Comparison of ENCODE assay signal across 20 cellular contexts in the genomic region with DNA sequence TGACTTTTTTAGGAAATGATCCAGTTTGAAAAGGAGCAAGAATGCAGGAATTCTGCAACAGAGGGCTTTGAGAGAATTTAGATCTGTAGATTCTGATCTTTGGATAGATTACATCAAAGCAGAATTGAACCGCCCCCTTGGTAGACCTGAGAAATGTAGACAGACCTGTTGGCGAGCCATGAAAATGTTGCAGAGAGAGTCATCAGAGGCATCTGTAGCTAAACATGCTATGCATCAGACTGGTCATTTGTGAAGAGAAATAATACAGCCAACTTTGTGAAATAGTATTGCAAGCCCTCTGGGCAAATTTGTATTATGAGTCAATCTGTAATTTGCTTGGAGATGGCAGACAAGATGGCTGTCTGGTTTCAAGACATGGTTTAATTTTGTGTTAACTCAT. TPM values are rescaled to one million over a fixed set of nuclear protein-coding genes. Genes with fewer than 3 reads are reported as not detected.
A peak's percentile ranks its signal among the peaks of the same experiment; 100 is the strongest.
DNase-seq lines count a peak whose midpoint lies in the region; ATAC-seq and TF ChIP-seq lines count a peak whose summit lies in the region.
"Had no signal": no experiment of that assay in that cellular context is flagged by ENCODE, and none has a peak within 500 bp of the region (broad histone marks: within the 10 kb centered on the region; RNA-seq: fewer than 3 reads in every experiment).

No MANE protein-coding gene starts in this region.

- peak overlapping the region; percentile 98 for H3K27ac ChIP-seq in mammary epithelial cell (ENCODE audit: insufficient read depth, low read depth, low read length)
- H3K27ac ChIP-seq in mesenchymal stem cell (ENCODE audit: low read length, poor library complexity, severe bottlenecking), result peak overlapping the region; percentile 99
- no peak overlapping the region for H3K27ac ChIP-seq in upper lobe of left lung
- H3K27ac ChIP-seq: lower lobe of right lung, suprapubic skin had no signal

- no peak overlapping the region for H3K4me3 Mint-ChIP-seq in Caco-2 (ENCODE audit: unreplicated experiment)
- no peak overlapping the region for H3K4me3 Mint-ChIP-seq in activated T-helper 1 cell treated with anti-CD3 and anti-CD28 coated beads, Interleukin-12 subunit alpha, Interleukin-12 subunit beta, Interleukin-2, Interleukin-4 antibody, amounts not matched to agents 30 ng/mL and 10 ng/mL and 1 ng/mL, durations not matched to agents 14 hours and 24 hours and 36 hours
- no peak overlapping the region for H3K4me3 Mint-ChIP-seq in natural killer cell
- H3K4me3 Mint-ChIP-seq: activated CD4-positive, alpha-beta T cell treated with anti-CD3 and anti-CD28 coated beads for 36 hours; activated naive CD8-positive, alpha-beta T cell; CD4-positive, alpha-beta T cell had no signal

- H4K91ac ChIP-seq in mesenchymal stem cell (ENCODE audit: low read length), result no peak overlapping the region

- H3K4me1 ChIP-seq in Caco-2, result peaks cover 31% of the 10 kb centered on the region
- peaks cover 77% of the 10 kb centered on the region for H3K4me1 ChIP-seq in mammary epithelial cell (ENCODE audit: insufficient read depth, low read length)
- peaks cover 2% of the 10 kb centered on the region for H3K4me1 ChIP-seq in mesenchymal stem cell (ENCODE audit: control insufficient read depth, insufficient read depth, low read depth, low read length)
- peaks cover 4 to 13% (median 9%) of the 10 kb centered on the region in 4 donors for H3K4me1 ChIP-seq in upper lobe of left lung

- DNase-seq in Caco-2 (peak in 1 of 2 experiments; percentile 15), HT-29 (ENCODE audit: low spot score) (peak; percentile 64), mammary epithelial cell (peak; percentile 86), mesenchymal stem cell (no peak), natural killer cell (no peak), upper lobe of left lung (no peak)
- no peak for DNase-seq in activated T-helper 1 cell treated with anti-CD3 and anti-CD28 coated beads, Interleukin-12 subunit alpha, Interleukin-12 subunit beta, Interleukin-2, Interleukin-4 antibody, amounts not matched to agents 30 ng/mL and 10 ng/mL and 1 ng/mL, durations not matched to agents 14 hours and 24 hours and 36 hours (ENCODE audit: low spot score)
- DNase-seq: activated CD4-positive, alpha-beta T cell treated with anti-CD3 and anti-CD28 coated beads for 36 hours; body of pancreas; CD4-positive, alpha-beta T cell; DMS79; effector memory CD4-positive, alpha-beta T cell; lower lobe of right lung; NCI-H1105 treated with DMSO at 0.1 percent for 48 hours; NCI-H524; occipital lobe had no signal

- POLR2A ChIA-PET in Caco-2 (lab: Charles Lee), result no interaction called here

- H4K8ac ChIP-seq in mesenchymal stem cell (ENCODE audit: low read length), result no peak overlapping the region

- no peak for TF ChIP-seq EP300 in upper lobe of left lung (IDR thresholded peaks at IDR 0.05)

- TF ChIP-seq POLR2A in upper lobe of left lung (IDR thresholded peaks at IDR 0.05), result no peak

- no peak for ATAC-seq in natural killer cell
- no peak for ATAC-seq in upper lobe of left lung (ENCODE audit: low FRiP score in 2 of 2)
- no peak for ATAC-seq in HG03039 (IDR thresholded peaks at IDR 0.05; ENCODE audit: unreplicated experiment)
- ATAC-seq: activated CD4-positive, alpha-beta T cell treated with anti-CD3 and anti-CD28 coated beads for 36 hours; body of pancreas; lower lobe of right lung had no signal

- H2AFZ ChIP-seq in mammary epithelial cell (ENCODE audit: low read depth, low read length) (no peak overlapping the region), mesenchymal stem cell (ENCODE audit: low read depth, low read length) (no peak overlapping the region)

- H3K79me2 ChIP-seq in mammary epithelial cell (ENCODE audit: insufficient read depth, low read length), result peaks cover 39% of the 10 kb centered on the region

- in situ Hi-C loops in mammary epithelial cell (cut with MboI; ENCODE audit: low sequenced_read_pairs in 2 of 2), result no loop called here

- H3K9me3 Mint-ChIP-seq in Caco-2 (ENCODE audit: unreplicated experiment) (peaks cover 33% of the 10 kb centered on the region), natural killer cell (no peaks in the 10 kb centered on the region)
- H3K9me3 Mint-ChIP-seq in activated T-helper 1 cell treated with anti-CD3 and anti-CD28 coated beads, Interleukin-12 subunit alpha, Interleukin-12 subunit beta, Interleukin-2, Interleukin-4 antibody, amounts not matched to agents 30 ng/mL and 10 ng/mL and 1 ng/mL, durations not matched to agents 14 hours and 24 hours and 36 hours, result peaks cover 2% of the 10 kb centered on the region

- H3K27me3 ChIP-seq in Caco-2 (replicated peaks; ENCODE audit: control insufficient read depth, insufficient read depth, low read length), result no peaks in the 10 kb centered on the region
- H3K27me3 ChIP-seq in mammary epithelial cell (ENCODE audit: insufficient read depth, low read length), result no peaks in the 10 kb centered on the region
- H3K27me3 ChIP-seq in mesenchymal stem cell (ENCODE audit: control insufficient read depth in 1 of 2, insufficient read depth in 1 of 2, low read length in 2 of 2), result no peaks in the 10 kb centered on the region
- H3K27me3 ChIP-seq in upper lobe of left lung, result no peaks in the 10 kb centered on the region
- H3K27me3 ChIP-seq: body of pancreas, suprapubic skin had no signal

- peak overlapping the region; percentile 86 for H3K27ac Mint-ChIP-seq in Caco-2 (ENCODE audit: unreplicated experiment)
- H3K27ac Mint-ChIP-seq in activated T-helper 1 cell treated with anti-CD3 and anti-CD28 coated beads, Interleukin-12 subunit alpha, Interleukin-12 subunit beta, Interleukin-2, Interleukin-4 antibody, amounts not matched to agents 30 ng/mL and 10 ng/mL and 1 ng/mL, durations not matched to agents 14 hours and 24 hours and 36 hours, result no peak overlapping the region
- H3K27ac Mint-ChIP-seq in natural killer cell, result no peak overlapping the region
- H3K27ac Mint-ChIP-seq: activated CD4-positive, alpha-beta T cell treated with anti-CD3 and anti-CD28 coated beads for 36 hours; activated naive CD8-positive, alpha-beta T cell; CD4-positive, alpha-beta T cell had no signal

- H3K4me2 ChIP-seq in mammary epithelial cell (ENCODE audit: insufficient read depth, low read depth, low read length) (peak overlapping the region; percentile 84), mesenchymal stem cell (ENCODE audit: low read length, poor library complexity, severe bottlenecking) (no peak overlapping the region)

- H3K27me3 Mint-ChIP-seq in Caco-2 (ENCODE audit: insufficient read depth, unreplicated experiment) (no peaks in the 10 kb centered on the region), natural killer cell (ENCODE audit: low read depth in 2 of 2) (no peaks in the 10 kb centered on the region)
- no peaks in the 10 kb centered on the region for H3K27me3 Mint-ChIP-seq in activated T-helper 1 cell treated with anti-CD3 and anti-CD28 coated beads, Interleukin-12 subunit alpha, Interleukin-12 subunit beta, Interleukin-2, Interleukin-4 antibody, amounts not matched to agents 30 ng/mL and 10 ng/mL and 1 ng/mL, durations not matched to agents 14 hours and 24 hours and 36 hours (ENCODE audit: insufficient read depth)
- H3K27me3 Mint-ChIP-seq: activated CD4-positive, alpha-beta T cell treated with anti-CD3 and anti-CD28 coated beads for 36 hours; activated naive CD8-positive, alpha-beta T cell; CD4-positive, alpha-beta T cell had no signal

- no peak overlapping the region for H3K14ac ChIP-seq in mesenchymal stem cell (ENCODE audit: low read length in 2 of 2)

- H3K4me3 ChIP-seq in Caco-2 (ENCODE audit: low read depth, low read length) (no peak overlapping the region), mammary epithelial cell (replicated peaks in 1 of 3; ENCODE audit: insufficient read depth in 1 of 3, low read depth in 2 of 3, low read length in 3 of 3) (no peak overlapping the region), mesenchymal stem cell (ENCODE audit: insufficient read depth in 1 of 2, low read depth in 1 of 2, low read length in 2 of 2) (no peak overlapping the region), upper lobe of left lung (no peak overlapping the region)
- H3K4me3 ChIP-seq: body of pancreas, HAP-1, lower lobe of right lung, suprapubic skin had no signal

- no peak overlapping the region for H2BK5ac ChIP-seq in mesenchymal stem cell (ENCODE audit: low read depth, low read length, poor library complexity, severe bottlenecking)

- no TSS peak for BruUV-seq in Caco-2 (replicated peaks; lab: Mats Ljungman, UMichigan)
- BruUV-seq in mammary epithelial cell (replicated peaks; lab: Mats Ljungman, UMichigan), result no TSS peak

- peaks cover 25% of the 10 kb centered on the region for H3K79me1 ChIP-seq in mesenchymal stem cell (replicated peaks; ENCODE audit: low read length, poor library complexity, severe bottlenecking)

- H3K18ac ChIP-seq in mesenchymal stem cell (ENCODE audit: low read depth in 1 of 2, low read length in 2 of 2), result no peak overlapping the region

- dilution Hi-C loops in mammary epithelial cell (cut with HindIII; ENCODE audit: low sequenced_read_pairs), result no loop called here

- no peak overlapping the region for H3K23ac ChIP-seq in mesenchymal stem cell (ENCODE audit: low read length in 2 of 2)

- H3K4ac ChIP-seq in mesenchymal stem cell (ENCODE audit: low read depth in 1 of 2, low read length in 2 of 2), result no peak overlapping the region

- TF ChIP-seq CTCF in Caco-2 (IDR thresholded peaks at IDR 0.05; ENCODE audit: insufficient read depth in 1 of 2, low read depth in 1 of 2, low read length in 1 of 2, severe bottlenecking in 1 of 2, unreplicated experiment in 1 of 2), result no peak
- TF ChIP-seq CTCF in mammary epithelial cell (conservative IDR thresholded peaks at IDR 0.05 in 1 of 2, IDR thresholded peaks at IDR 0.05 in 1 of 2; ENCODE audit: extremely low read depth in 1 of 2, insufficient read depth in 1 of 2, low read depth in 1 of 2, low read length in 2 of 2), result no peak
- TF ChIP-seq CTCF in natural killer cell (IDR thresholded peaks at IDR 0.05), result no peak
- TF ChIP-seq CTCF in upper lobe of left lung (IDR thresholded peaks at IDR 0.05), result no peak

- H3K9me3 ChIP-seq in Caco-2 (peaks cover 25% of the 10 kb centered on the region), mammary epithelial cell (replicated peaks; ENCODE audit: insufficient read depth, low read length) (peaks cover 1% of the 10 kb centered on the region), mesenchymal stem cell (ENCODE audit: control insufficient read depth, low read length) (peaks cover 21% of the 10 kb centered on the region), upper lobe of left lung (no peaks in the 10 kb centered on the region)
- H3K9me3 ChIP-seq: body of pancreas, HAP-1, lower lobe of right lung, suprapubic skin had no signal

- peaks cover 20% of the 10 kb centered on the region for H3K4me1 Mint-ChIP-seq in Caco-2 (ENCODE audit: low read depth, unreplicated experiment)
- H3K4me1 Mint-ChIP-seq in activated T-helper 1 cell treated with anti-CD3 and anti-CD28 coated beads, Interleukin-12 subunit alpha, Interleukin-12 subunit beta, Interleukin-2, Interleukin-4 antibody, amounts not matched to agents 30 ng/mL and 10 ng/mL and 1 ng/mL, durations not matched to agents 14 hours and 24 hours and 36 hours (ENCODE audit: low read depth), result peaks cover 19% of the 10 kb centered on the region
- H3K4me1 Mint-ChIP-seq in natural killer cell, result peaks cover 25 to 34% of the 10 kb centered on the region in 2 donors

- H2BK15ac ChIP-seq in mesenchymal stem cell (ENCODE audit: low read depth, poor library complexity, severe bottlenecking), result no peak overlapping the region

- peak overlapping the region; percentile 44 for H2AK5ac ChIP-seq in mesenchymal stem cell (ENCODE audit: low read length, severe bottlenecking)

- no peak overlapping the region for H2BK12ac ChIP-seq in mesenchymal stem cell (ENCODE audit: low read length in 2 of 2)

- intact Hi-C loops in Caco-2 (cut with micrococcal nuclease; ENCODE audit: unreplicated experiment), result no loop called here
- intact Hi-C loops in mammary epithelial cell (cut with micrococcal nuclease), result loop anchor here (1.0 kb wide), 1 partner anchor 21 kb away; no protein-coding TSS in a partner anchor
- intact Hi-C loops in activated T-helper 1 cell treated with anti-CD3 and anti-CD28 coated beads, Interleukin-12 subunit alpha, Interleukin-12 subunit beta, Interleukin-2, Interleukin-4 antibody, amounts not matched to agents 30 ng/mL and 10 ng/mL and 1 ng/mL, durations not matched to agents 14 hours and 24 hours and 36 hours (cut with micrococcal nuclease), result no loop called here
- intact Hi-C loops in natural killer cell (cut with micrococcal nuclease), result no loop called here

- H3K36me3 Mint-ChIP-seq in Caco-2 (ENCODE audit: insufficient read depth, unreplicated experiment), result peaks cover 11% of the 10 kb centered on the region
- H3K36me3 Mint-ChIP-seq in activated T-helper 1 cell treated with anti-CD3 and anti-CD28 coated beads, Interleukin-12 subunit alpha, Interleukin-12 subunit beta, Interleukin-2, Interleukin-4 antibody, amounts not matched to agents 30 ng/mL and 10 ng/mL and 1 ng/mL, durations not matched to agents 14 hours and 24 hours and 36 hours (ENCODE audit: low read depth), result peaks cover 6% of the 10 kb centered on the region
- H3K36me3 Mint-ChIP-seq in natural killer cell, result peaks cover 11% of the 10 kb centered on the region

- H3K36me3 ChIP-seq in Caco-2 (ENCODE audit: control insufficient read depth, insufficient read depth, low read length), result no peaks in the 10 kb centered on the region; the same call in 1 of the 2 replicates
- no peaks in the 10 kb centered on the region for H3K36me3 ChIP-seq in mammary epithelial cell (ENCODE audit: insufficient read depth, low read length)
- peaks cover 5 to 26% of the 10 kb centered on the region in 2 experiments for H3K36me3 ChIP-seq in mesenchymal stem cell (ENCODE audit: control insufficient read depth in 1 of 2, insufficient read depth in 2 of 2, low read depth in 1 of 2, low read length in 2 of 2)
- H3K36me3 ChIP-seq in upper lobe of left lung, result no peaks in the 10 kb centered on the region
- H3K36me3 ChIP-seq: HAP-1, lower lobe of right lung, suprapubic skin had no signal

- H3K9ac ChIP-seq in mammary epithelial cell (ENCODE audit: insufficient read depth, low read length) (no peak overlapping the region), mesenchymal stem cell (ENCODE audit: low read length) (no peak overlapping the region)

- CTCF ChIA-PET in Caco-2 (lab: Charles Lee), result no interaction called here
- CTCF ChIA-PET in mammary epithelial cell (lab: Charles Lee; ENCODE audit: low non-redundant PET), result no interaction called here

- no peak overlapping the region for H2BK120ac ChIP-seq in mesenchymal stem cell (ENCODE audit: low read depth, low read length)

- 39% methylated on average over 2 of the region's 2 CpGs for WGBS in mammary epithelial cell (ENCODE audit: low coverage, missing lambda C conversion rate)
- 96% methylated on average over 2 of the region's 2 CpGs for WGBS in mesenchymal stem cell
- 96 to 98% methylated on average over 2 of the region's 2 CpGs for WGBS in upper lobe of left lung, 2 donors

- H4K20me1 ChIP-seq in mammary epithelial cell (ENCODE audit: insufficient read depth, low read length), result no peaks in the 10 kb centered on the region

RNA-seq across cellular contexts. Expression of gene C1GALT1, which starts 4.3 kb away (rescaled TPM):
- total RNA-seq in Caco-2 (2022) (49.8 and 52.2 TPM in 2 replicates), mammary epithelial cell (10 to 100 TPM; 51.2 to 57.7 TPM), natural killer cell (10 to 100 TPM; 54.5 to 64.5 (median 63.7) TPM), upper lobe of left lung (10 to 100 TPM; 11.5 to 75.9 (median 34.7) TPM)
- total RNA-seq in HT-29 (2014; rRNA removed; shearing (Covaris generic)), result 19.4 and 25.2 TPM in 2 replicates
- polyA plus RNA-seq in mammary epithelial cell, result 27.5 TPM
- 25.5 TPM for polyA minus RNA-seq in mammary epithelial cell
- 13.5 TPM for polyA plus RNA-seq in mesenchymal stem cell (2013, experiment 1 of 2)
- 13.7 TPM for polyA plus RNA-seq in mesenchymal stem cell (2013, experiment 2 of 2)
- 35.8 and 41.4 TPM in 2 replicates for total RNA-seq in activated T-helper 1 cell treated with anti-CD3 and anti-CD28 coated beads, Interleukin-12 subunit alpha, Interleukin-12 subunit beta, Interleukin-2, Interleukin-4 antibody, amounts not matched to agents 30 ng/mL and 10 ng/mL and 1 ng/mL, durations not matched to agents 14 hours and 24 hours and 36 hours

Comparison
In these comparisons a context has a peak if more than half of its experiments do, and no peak if none do; other contexts are left out.
1. DNase-seq: peak in HT-29 (single experiment) and mammary epithelial cell (single experiment); none in mesenchymal stem cell (single experiment), activated T-helper 1 cell treated with anti-CD3 and anti-CD28 coated beads, Interleukin-12 subunit alpha, Interleukin-12 subunit beta, Interleukin-2, Interleukin-4 antibody, amounts not matched to agents 30 ng/mL and 10 ng/mL and 1 ng/mL, durations not matched to agents 14 hours and 24 hours and 36 hours (single experiment), natural killer cell (single experiment) and upper lobe of left lung (0 of 2).
2. H3K27ac ChIP-seq: peak in mammary epithelial cell (single experiment) and mesenchymal stem cell (single experiment); none in upper lobe of left lung (0 of 4).